ENCODE assay signal across 1 cellular context in genomic region chr1:10936998-10937901, GRCh38.
TF ChIP-seq lines count a peak whose summit lies in the region.

No MANE protein-coding gene starts in this region.

TF ChIP-seq in HepG2, 621 proteins besides CTCF, POLR2A, EP300 and RAD21 (continued from another document and continues in another):
- TF ChIP-seq ZNF329 (CRISPR knock-in tag; IDR thresholded peaks at IDR 0.05; ENCODE audit: low read depth), result no peak
- TF ChIP-seq DPF2 (CRISPR knock-in tag; IDR thresholded peaks at IDR 0.05; ENCODE audit: borderline replicate concordance, low read depth), result 0 out of 2 replicates have a peak, but pooled peaks have one; percentile 44
- TF ChIP-seq GATAD2A (CRISPR knock-in tag; IDR thresholded peaks at IDR 0.05), result peak; percentile 82
- TF ChIP-seq, protein P1, sequence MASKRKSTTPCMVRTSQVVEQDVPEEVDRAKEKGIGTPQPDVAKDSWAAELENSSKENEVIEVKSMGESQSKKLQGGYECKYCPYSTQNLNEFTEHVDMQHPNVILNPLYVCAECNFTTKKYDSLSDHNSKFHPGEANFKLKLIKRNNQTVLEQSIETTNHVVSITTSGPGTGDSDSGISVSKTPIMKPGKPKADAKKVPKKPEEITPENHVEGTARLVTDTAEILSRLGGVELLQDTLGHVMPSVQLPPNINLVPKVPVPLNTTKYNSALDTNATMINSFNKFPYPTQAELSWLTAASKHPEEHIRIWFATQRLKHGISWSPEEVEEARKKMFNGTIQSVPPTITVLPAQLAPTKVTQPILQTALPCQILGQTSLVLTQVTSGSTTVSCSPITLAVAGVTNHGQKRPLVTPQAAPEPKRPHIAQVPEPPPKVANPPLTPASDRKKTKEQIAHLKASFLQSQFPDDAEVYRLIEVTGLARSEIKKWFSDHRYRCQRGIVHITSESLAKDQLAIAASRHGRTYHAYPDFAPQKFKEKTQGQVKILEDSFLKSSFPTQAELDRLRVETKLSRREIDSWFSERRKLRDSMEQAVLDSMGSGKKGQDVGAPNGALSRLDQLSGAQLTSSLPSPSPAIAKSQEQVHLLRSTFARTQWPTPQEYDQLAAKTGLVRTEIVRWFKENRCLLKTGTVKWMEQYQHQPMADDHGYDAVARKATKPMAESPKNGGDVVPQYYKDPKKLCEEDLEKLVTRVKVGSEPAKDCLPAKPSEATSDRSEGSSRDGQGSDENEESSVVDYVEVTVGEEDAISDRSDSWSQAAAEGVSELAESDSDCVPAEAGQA (IDR thresholded peaks at IDR 0.05; ENCODE audit: low read depth), result no peak
- TF ChIP-seq, protein P1 (CRISPR knock-in tag; IDR thresholded peaks at IDR 0.05; ENCODE audit: borderline replicate concordance), result no peak
- TF ChIP-seq, protein P2, sequence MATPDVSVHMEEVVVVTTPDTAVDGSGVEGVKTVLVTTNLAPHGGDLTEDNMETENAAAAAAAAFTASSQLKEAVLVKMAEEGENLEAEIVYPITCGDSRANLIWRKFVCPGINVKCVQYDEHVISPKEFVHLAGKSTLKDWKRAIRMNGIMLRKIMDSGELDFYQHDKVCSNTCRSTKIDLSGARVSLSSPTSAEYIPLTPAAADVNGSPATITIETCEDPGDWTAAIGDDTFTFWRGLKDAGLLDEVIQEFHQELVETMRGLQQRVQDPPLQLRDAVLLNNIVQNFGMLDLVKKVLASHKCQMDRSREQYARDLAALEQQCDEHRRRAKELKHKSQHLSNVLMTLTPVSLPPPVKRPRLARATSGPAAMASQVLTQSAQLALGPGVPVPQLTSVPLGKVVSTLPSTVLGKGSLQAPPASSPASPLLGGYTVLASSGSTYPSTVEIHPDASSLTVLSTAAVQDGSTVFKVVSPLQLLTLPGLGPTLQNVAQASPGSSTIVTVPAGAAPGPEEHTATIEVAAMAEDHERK (CRISPR knock-in tag; IDR thresholded peaks at IDR 0.05; ENCODE audit: low read depth), result no peak
- TF ChIP-seq, protein P3, sequence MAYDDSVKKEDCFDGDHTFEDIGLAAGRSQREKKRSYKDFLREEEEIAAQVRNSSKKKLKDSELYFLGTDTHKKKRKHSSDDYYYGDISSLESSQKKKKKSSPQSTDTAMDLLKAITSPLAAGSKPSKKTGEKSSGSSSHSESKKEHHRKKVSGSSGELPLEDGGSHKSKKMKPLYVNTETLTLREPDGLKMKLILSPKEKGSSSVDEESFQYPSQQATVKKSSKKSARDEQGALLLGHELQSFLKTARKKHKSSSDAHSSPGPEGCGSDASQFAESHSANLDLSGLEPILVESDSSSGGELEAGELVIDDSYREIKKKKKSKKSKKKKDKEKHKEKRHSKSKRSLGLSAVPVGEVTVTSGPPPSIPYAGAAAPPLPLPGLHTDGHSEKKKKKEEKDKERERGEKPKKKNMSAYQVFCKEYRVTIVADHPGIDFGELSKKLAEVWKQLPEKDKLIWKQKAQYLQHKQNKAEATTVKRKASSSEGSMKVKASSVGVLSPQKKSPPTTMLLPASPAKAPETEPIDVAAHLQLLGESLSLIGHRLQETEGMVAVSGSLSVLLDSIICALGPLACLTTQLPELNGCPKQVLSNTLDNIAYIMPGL (CRISPR knock-in tag; IDR thresholded peaks at IDR 0.05; ENCODE audit: borderline replicate concordance in 1 of 2, low read depth in 1 of 2), result no peak; a peak in 1 of 4 replicates
- no peak for TF ChIP-seq ADNP (CRISPR knock-in tag; IDR thresholded peaks at IDR 0.05)
- TF ChIP-seq NAIF1 (CRISPR knock-in tag; IDR thresholded peaks at IDR 0.05; ENCODE audit: borderline replicate concordance), result no peak
- TF ChIP-seq, protein P4, sequence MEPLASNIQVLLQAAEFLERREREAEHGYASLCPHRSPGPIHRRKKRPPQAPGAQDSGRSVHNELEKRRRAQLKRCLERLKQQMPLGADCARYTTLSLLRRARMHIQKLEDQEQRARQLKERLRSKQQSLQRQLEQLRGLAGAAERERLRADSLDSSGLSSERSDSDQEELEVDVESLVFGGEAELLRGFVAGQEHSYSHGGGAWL (CRISPR knock-in tag; IDR thresholded peaks at IDR 0.05), result no peak; the same call in 1 of the 2 replicates
- no peak for TF ChIP-seq ZNF790 (CRISPR knock-in tag; IDR thresholded peaks at IDR 0.05; ENCODE audit: borderline replicate concordance)
- TF ChIP-seq SALL2 (CRISPR knock-in tag; IDR thresholded peaks at IDR 0.05), result peak; percentile 57; the same call in 1 of the 2 replicates
- no peak for TF ChIP-seq SRSF9 (IDR thresholded peaks at IDR 0.05; ENCODE audit: borderline replicate concordance, insufficient read depth, low read depth, low read length, poor library complexity, severe bottlenecking)
- no peak for TF ChIP-seq ZNF20 (CRISPR knock-in tag; IDR thresholded peaks at IDR 0.05)
- TF ChIP-seq NFYC (CRISPR knock-in tag; IDR thresholded peaks at IDR 0.05), result no peak
- no peak for TF ChIP-seq SP1 (IDR thresholded peaks at IDR 0.05)
- TF ChIP-seq SP1 (CRISPR knock-in tag; IDR thresholded peaks at IDR 0.05), result no peak
- TF ChIP-seq POLR2AphosphoS2 (IDR thresholded peaks at IDR 0.05; ENCODE audit: low read depth, low read length), result no peak
- TF ChIP-seq NR1H2 (CRISPR knock-in tag; IDR thresholded peaks at IDR 0.05; ENCODE audit: borderline replicate concordance, low read depth), result no peak
- TF ChIP-seq MXI1 (IDR thresholded peaks at IDR 0.05; ENCODE audit: borderline replicate concordance, low read depth, low read length), result 0 out of 3 replicates have a peak, but pooled peaks have one; percentile 18
- TF ChIP-seq ATRX (CRISPR knock-in tag; IDR thresholded peaks at IDR 0.05; ENCODE audit: borderline replicate concordance), result no peak
- peak; percentile 85; the same call in 1 of the 2 replicates for TF ChIP-seq TBX3 (IDR thresholded peaks at IDR 0.05; ENCODE audit: borderline replicate concordance)
- TF ChIP-seq CREB1 (IDR thresholded peaks at IDR 0.05), result no peak
- TF ChIP-seq CREB1 (CRISPR knock-in tag; IDR thresholded peaks at IDR 0.05), result peak; percentile 45; the same call in 1 of the 2 replicates
- TF ChIP-seq ZNF639 (CRISPR knock-in tag; conservative IDR thresholded peaks at IDR 0.05), result no peak
- TF ChIP-seq ZBTB8A (CRISPR knock-in tag; IDR thresholded peaks at IDR 0.05; ENCODE audit: borderline replicate concordance, low read depth), result no peak
- peak; percentile 55; the same call in 1 of the 2 replicates for TF ChIP-seq ZNF777 (CRISPR knock-in tag; IDR thresholded peaks at IDR 0.05)
- no peak for TF ChIP-seq MAZ (IDR thresholded peaks at IDR 0.05; ENCODE audit: borderline replicate concordance, low read depth, low read length)
- TF ChIP-seq MAZ (CRISPR knock-in tag; IDR thresholded peaks at IDR 0.05; ENCODE audit: low read depth), result peak; percentile 73; the same call in 1 of the 2 replicates
- TF ChIP-seq ZMAT3 (CRISPR knock-in tag; conservative IDR thresholded peaks at IDR 0.05), result no peak
- peak; percentile 80 for TF ChIP-seq HDAC1 (CRISPR knock-in tag; IDR thresholded peaks at IDR 0.05)
- TF ChIP-seq, protein P5, sequence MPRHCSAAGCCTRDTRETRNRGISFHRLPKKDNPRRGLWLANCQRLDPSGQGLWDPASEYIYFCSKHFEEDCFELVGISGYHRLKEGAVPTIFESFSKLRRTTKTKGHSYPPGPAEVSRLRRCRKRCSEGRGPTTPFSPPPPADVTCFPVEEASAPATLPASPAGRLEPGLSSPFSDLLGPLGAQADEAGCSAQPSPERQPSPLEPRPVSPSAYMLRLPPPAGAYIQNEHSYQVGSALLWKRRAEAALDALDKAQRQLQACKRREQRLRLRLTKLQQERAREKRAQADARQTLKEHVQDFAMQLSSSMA (CRISPR knock-in tag; IDR thresholded peaks at IDR 0.05), result no peak
- TF ChIP-seq ZNF234 (CRISPR knock-in tag; conservative IDR thresholded peaks at IDR 0.05), result no peak
- 0 out of 2 replicates have a peak, but pooled peaks have one; percentile 37 for TF ChIP-seq SIN3A (IDR thresholded peaks at IDR 0.05; ENCODE audit: borderline replicate concordance, low read depth, low read length)
- TF ChIP-seq THYN1 (CRISPR knock-in tag; IDR thresholded peaks at IDR 0.05; ENCODE audit: borderline replicate concordance, low read depth), result no peak
- TF ChIP-seq TSC22D2 (CRISPR knock-in tag; IDR thresholded peaks at IDR 0.05; ENCODE audit: borderline replicate concordance), result no peak
- 0 out of 2 replicates have a peak, but pooled peaks have one; percentile 26 for TF ChIP-seq ZKSCAN8 (CRISPR knock-in tag; IDR thresholded peaks at IDR 0.05; ENCODE audit: borderline replicate concordance)
- TF ChIP-seq THAP11 (CRISPR knock-in tag; IDR thresholded peaks at IDR 0.05), result peak; percentile 58; the same call in 1 of the 2 replicates
- TF ChIP-seq ZNF629 (CRISPR knock-in tag; conservative IDR thresholded peaks at IDR 0.05), result peak; percentile 47
- TF ChIP-seq CBX2 (IDR thresholded peaks at IDR 0.05; ENCODE audit: low read depth, low read length), result no peak
- no peak for TF ChIP-seq CBX2 (CRISPR knock-in tag; IDR thresholded peaks at IDR 0.05; ENCODE audit: low read depth)
- no peak for TF ChIP-seq SATB2 (CRISPR knock-in tag; IDR thresholded peaks at IDR 0.05)
- no peak for TF ChIP-seq ZNF660 (CRISPR knock-in tag; IDR thresholded peaks at IDR 0.05; ENCODE audit: borderline replicate concordance, low read depth)
- TF ChIP-seq ERF (CRISPR knock-in tag; IDR thresholded peaks at IDR 0.05), result peak; percentile 48; the same call in 1 of the 2 replicates
- TF ChIP-seq KDM3A (CRISPR knock-in tag; IDR thresholded peaks at IDR 0.05; ENCODE audit: low read depth), result no peak
- TF ChIP-seq RBM22 (optimal IDR thresholded peaks at IDR 0.05; ENCODE audit: low read length), result no peak
- TF ChIP-seq, protein P6, sequence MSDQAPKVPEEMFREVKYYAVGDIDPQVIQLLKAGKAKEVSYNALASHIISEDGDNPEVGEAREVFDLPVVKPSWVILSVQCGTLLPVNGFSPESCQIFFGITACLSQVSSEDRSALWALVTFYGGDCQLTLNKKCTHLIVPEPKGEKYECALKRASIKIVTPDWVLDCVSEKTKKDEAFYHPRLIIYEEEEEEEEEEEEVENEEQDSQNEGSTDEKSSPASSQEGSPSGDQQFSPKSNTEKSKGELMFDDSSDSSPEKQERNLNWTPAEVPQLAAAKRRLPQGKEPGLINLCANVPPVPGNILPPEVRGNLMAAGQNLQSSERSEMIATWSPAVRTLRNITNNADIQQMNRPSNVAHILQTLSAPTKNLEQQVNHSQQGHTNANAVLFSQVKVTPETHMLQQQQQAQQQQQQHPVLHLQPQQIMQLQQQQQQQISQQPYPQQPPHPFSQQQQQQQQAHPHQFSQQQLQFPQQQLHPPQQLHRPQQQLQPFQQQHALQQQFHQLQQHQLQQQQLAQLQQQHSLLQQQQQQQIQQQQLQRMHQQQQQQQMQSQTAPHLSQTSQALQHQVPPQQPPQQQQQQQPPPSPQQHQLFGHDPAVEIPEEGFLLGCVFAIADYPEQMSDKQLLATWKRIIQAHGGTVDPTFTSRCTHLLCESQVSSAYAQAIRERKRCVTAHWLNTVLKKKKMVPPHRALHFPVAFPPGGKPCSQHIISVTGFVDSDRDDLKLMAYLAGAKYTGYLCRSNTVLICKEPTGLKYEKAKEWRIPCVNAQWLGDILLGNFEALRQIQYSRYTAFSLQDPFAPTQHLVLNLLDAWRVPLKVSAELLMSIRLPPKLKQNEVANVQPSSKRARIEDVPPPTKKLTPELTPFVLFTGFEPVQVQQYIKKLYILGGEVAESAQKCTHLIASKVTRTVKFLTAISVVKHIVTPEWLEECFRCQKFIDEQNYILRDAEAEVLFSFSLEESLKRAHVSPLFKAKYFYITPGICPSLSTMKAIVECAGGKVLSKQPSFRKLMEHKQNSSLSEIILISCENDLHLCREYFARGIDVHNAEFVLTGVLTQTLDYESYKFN (CRISPR knock-in tag; conservative IDR thresholded peaks at IDR 0.05), result peak; percentile 79
- TF ChIP-seq SCMH1 (CRISPR knock-in tag; IDR thresholded peaks at IDR 0.05; ENCODE audit: borderline replicate concordance), result no peak
- TF ChIP-seq DBP (CRISPR knock-in tag; IDR thresholded peaks at IDR 0.05; ENCODE audit: not compliant biosample characterization), result no peak
- TF ChIP-seq RBFOX2 (IDR thresholded peaks at IDR 0.05; ENCODE audit: low read depth, low read length), result peak; percentile 49
- TF ChIP-seq NFIC (IDR thresholded peaks at IDR 0.05; ENCODE audit: low read length), result peak; percentile 36; the same call in 1 of the 2 replicates
- TF ChIP-seq TP53 (CRISPR knock-in tag; conservative IDR thresholded peaks at IDR 0.05), result no peak
- TF ChIP-seq NR3C1 (CRISPR knock-in tag; IDR thresholded peaks at IDR 0.05), result no peak
- TF ChIP-seq, protein P7, sequence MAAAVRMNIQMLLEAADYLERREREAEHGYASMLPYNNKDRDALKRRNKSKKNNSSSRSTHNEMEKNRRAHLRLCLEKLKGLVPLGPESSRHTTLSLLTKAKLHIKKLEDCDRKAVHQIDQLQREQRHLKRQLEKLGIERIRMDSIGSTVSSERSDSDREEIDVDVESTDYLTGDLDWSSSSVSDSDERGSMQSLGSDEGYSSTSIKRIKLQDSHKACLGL (CRISPR knock-in tag; IDR thresholded peaks at IDR 0.05), result 0 out of 2 replicates have a peak, but pooled peaks have one; percentile 67
- TF ChIP-seq ZNF567 (CRISPR knock-in tag; IDR thresholded peaks at IDR 0.05; ENCODE audit: borderline replicate concordance), result 0 out of 2 replicates have a peak, but pooled peaks have one; percentile 43
